8 cellular contexts compared by ENCODE assay signal in the genomic region with DNA sequence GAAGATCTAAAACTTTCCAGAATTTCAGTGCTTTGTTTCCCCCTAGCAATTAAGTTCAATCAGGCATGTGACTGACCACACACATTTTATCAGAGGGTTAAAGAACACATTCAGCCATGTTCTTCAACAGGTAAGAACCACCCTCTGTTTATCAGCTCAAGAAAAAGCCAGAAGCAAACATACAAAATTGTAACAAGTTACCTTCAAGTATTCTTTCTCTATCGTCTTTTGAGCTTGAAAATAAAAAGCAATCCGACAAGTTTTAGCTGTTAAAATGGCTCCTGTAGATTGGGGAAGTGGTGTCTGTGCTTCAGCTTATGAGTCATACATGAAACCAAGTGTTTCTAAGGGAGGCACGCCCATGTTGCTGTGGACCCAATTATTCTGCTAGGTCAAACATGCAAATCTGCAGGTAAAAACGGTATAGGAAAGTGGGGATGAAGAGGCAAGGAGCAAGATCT. TPM values are rescaled to one million over a fixed set of nuclear protein-coding genes. Genes with fewer than 3 reads are reported as not detected.
DNase-seq lines count a peak whose midpoint lies in the region; ATAC-seq, FAIRE-seq and TF ChIP-seq lines count a peak whose summit lies in the region.

A gene (minus strand): TSS at position 290 of the 461 bp plus-strand sequence. CDS start 37,262 bp downstream, outside the sequence.

- no peaks in the 10 kb centered on the region for H3K27me3 ChIP-seq in GM23248 (replicated peaks; ENCODE audit: insufficient read depth)
- no peaks in the 10 kb centered on the region for H3K27me3 ChIP-seq in body of pancreas
- H3K27me3 ChIP-seq in keratinocyte (ENCODE audit: control insufficient read depth, extremely low read depth, insufficient read depth, low read length): no peaks in the 10 kb centered on the region

- H3K36me3 Mint-ChIP-seq in T-helper 1 cell treated with Interleukin-12 subunit alpha and Interleukin-12 subunit beta and Interleukin-4 antibody, amounts not matched to agents 30 μg/mL and 1 μg/mL, for 36 hours (ENCODE audit: low read depth): peaks cover 21% of the 10 kb centered on the region

- H2AFZ ChIP-seq in GM23248 (peak within 1 kb of the TSS; percentile 67), keratinocyte (ENCODE audit: control insufficient read depth, low read length) (peak within 1 kb of the TSS; percentile 40)

- peak within 1 kb of the TSS; percentile 66 for H3K9ac ChIP-seq in GM23248
- H3K9ac ChIP-seq in keratinocyte (ENCODE audit: control insufficient read depth, extremely low read depth, insufficient read depth, low read length): peak within 1 kb of the TSS; percentile 96

- no peaks in the 10 kb centered on the region for H3K9me2 ChIP-seq in GM23248 (ENCODE audit: insufficient read depth)

- H3K79me2 ChIP-seq in GM23248 (ENCODE audit: insufficient read depth) (peaks cover 98% of the 10 kb centered on the region), keratinocyte (ENCODE audit: control insufficient read depth, insufficient read depth, low read length) (peaks cover 73% of the 10 kb centered on the region)

- no peaks in the 10 kb centered on the region for H3K9me1 ChIP-seq in keratinocyte (ENCODE audit: control insufficient read depth, extremely low read depth, insufficient read depth, low read length)

- peak; percentile 66 for FAIRE-seq in keratinocyte (lab: Jason Lieb, UNC)

- H3K4me3 Mint-ChIP-seq in T-helper 1 cell treated with Interleukin-12 subunit alpha and Interleukin-12 subunit beta and Interleukin-4 antibody, amounts not matched to agents 30 μg/mL and 1 μg/mL, for 36 hours: peak within 1 kb of the TSS; percentile 92

- peak within 1 kb of the TSS; percentile 55 for H3K4me2 ChIP-seq in GM23248 (ENCODE audit: unreplicated experiment)
- peak within 1 kb of the TSS; percentile 95 for H3K4me2 ChIP-seq in keratinocyte (ENCODE audit: control insufficient read depth, extremely low read depth, insufficient read depth, low read depth, low read length)

- H3F3A ChIP-seq in GM23248 (ENCODE audit: insufficient read depth): 0 out of 2 replicates have a peak, but pooled peaks cover 6% of the 10 kb centered on the region

- H3K27me3 Mint-ChIP-seq in T-helper 1 cell treated with Interleukin-12 subunit alpha and Interleukin-12 subunit beta and Interleukin-4 antibody, amounts not matched to agents 30 μg/mL and 1 μg/mL, for 36 hours (ENCODE audit: low read depth): no peaks in the 10 kb centered on the region

- peaks cover 40% of the 10 kb centered on the region for H3K4me1 Mint-ChIP-seq in T-helper 1 cell treated with Interleukin-12 subunit alpha and Interleukin-12 subunit beta and Interleukin-4 antibody, amounts not matched to agents 30 μg/mL and 1 μg/mL, for 36 hours (ENCODE audit: low read depth)

- H3K9me3 Mint-ChIP-seq in T-helper 1 cell treated with Interleukin-12 subunit alpha and Interleukin-12 subunit beta and Interleukin-4 antibody, amounts not matched to agents 30 μg/mL and 1 μg/mL, for 36 hours: no peaks in the 10 kb centered on the region

- TF ChIP-seq CTCF in GM12875 (IDR thresholded peaks at IDR 0.05; ENCODE audit: borderline replicate concordance, insufficient read depth, low read depth, low read length) (no peak), body of pancreas (IDR thresholded peaks at IDR 0.05) (no peak), keratinocyte (optimal IDR thresholded peaks at IDR 0.05 in 1 of 3, IDR thresholded peaks at IDR 0.05 in 1 of 3, conservative IDR thresholded peaks at IDR 0.05 in 1 of 3; ENCODE audit: extremely low read depth in 1 of 3, insufficient read depth in 2 of 3, low read length in 3 of 3) (no peak)

- 37 to 43% methylated on average over 4 of the region's 4 CpGs for WGBS in GM23248 (ENCODE audit: low coverage in 1 of 2, low lambda C conversion rate in 2 of 2, missing lambda C conversion rate in 2 of 2), 2 experiments
- 3 to 5% methylated on average over 4 of the region's 4 CpGs for WGBS in body of pancreas, 2 donors

- H3K4me3 ChIP-seq in GM12875 (ENCODE audit: low read depth, low read length) (peak within 1 kb of the TSS; percentile 51), GM23248 (peak within 1 kb of the TSS; percentile 51), body of pancreas (peak within 1 kb of the TSS in 1 of 2 donors; percentile 9), keratinocyte (ENCODE audit: control insufficient read depth in 2 of 3, extremely low read depth in 1 of 3, insufficient read depth in 2 of 3, low read depth in 1 of 3, low read length in 3 of 3) (peak within 1 kb of the TSS; percentile 51 to 86 (median 69))

- peak in 2 of 3 donors; percentile 50 for TF ChIP-seq POLR2A in body of pancreas (IDR thresholded peaks at IDR 0.05)

- in situ Hi-C loops in GM23248 (cut with MboI): no loop called here
- in situ Hi-C loops in KBM-7 (cut with MboI; ENCODE audit: low pct_unique_long_range_greater_than_20kb, low sequenced_read_pairs): no loop called here

- intact Hi-C loops in body of pancreas (cut with DNase I): no loop called here

- H3K36me3 ChIP-seq in GM23248 (ENCODE audit: low read depth) (no peaks in the 10 kb centered on the region), body of pancreas (replicated peaks in 1 of 2; ENCODE audit: insufficient read depth in 1 of 2, low read depth in 2 of 2) (no peaks in the 10 kb centered on the region), keratinocyte (ENCODE audit: control insufficient read depth in 2 of 2, extremely low read depth in 1 of 2, insufficient read depth in 2 of 2, low read length in 2 of 2) (peaks cover 0 to 4% of the 10 kb centered on the region in 2 experiments)

- peak; percentile 82 for DNase-seq in GM23248
- DNase-seq in KBM-7: peak; percentile 94
- peak; percentile 59 to 83 (median 74) for DNase-seq in body of pancreas
- DNase-seq in keratinocyte (ENCODE audit: low read depth, low spot score): peak; percentile 26
- DNase-seq in stimulated activated CD4-positive, alpha-beta T cell treated with anti-CD3 and anti-CD28 coated beads, Interleukin-4, amount 100 ng/mL, for 4 hours: peak; percentile 12 to 57
- no peak for DNase-seq in retina

- H3K4me1 ChIP-seq in GM23248 (ENCODE audit: insufficient read depth): peaks cover 9% of the 10 kb centered on the region
- H3K4me1 ChIP-seq in body of pancreas: peaks cover 78% of the 10 kb centered on the region
- peaks cover 23% of the 10 kb centered on the region for H3K4me1 ChIP-seq in keratinocyte (ENCODE audit: control insufficient read depth, extremely low read depth, insufficient read depth, low read length)

- H4K20me1 ChIP-seq in GM23248 (ENCODE audit: insufficient read depth): peaks cover 3% of the 10 kb centered on the region; the same call in 1 of the 2 replicates
- no peaks in the 10 kb centered on the region for H4K20me1 ChIP-seq in keratinocyte (ENCODE audit: control insufficient read depth, extremely low read depth, insufficient read depth, low read length)

- dilution Hi-C loops in keratinocyte (cut with MboI; ENCODE audit: extremely low pct_ligation_motif_present, low sequenced_read_pairs): no loop called here

- H3K9me3 ChIP-seq in GM23248 (ENCODE audit: low read depth) (no peaks in the 10 kb centered on the region), body of pancreas (no peaks in the 10 kb centered on the region), keratinocyte (ENCODE audit: control insufficient read depth, low read depth, low read length) (no peaks in the 10 kb centered on the region)

- peak; percentile 94 for ATAC-seq in body of pancreas

- H3K27ac ChIP-seq in GM23248 (peak within 1 kb of the TSS; percentile 64), body of pancreas (peak within 1 kb of the TSS; percentile 72 to 95 (median 88)), keratinocyte (ENCODE audit: control insufficient read depth, insufficient read depth, low read length) (peak within 1 kb of the TSS; percentile 100)

- peak within 1 kb of the TSS; percentile 98 for H3K27ac Mint-ChIP-seq in T-helper 1 cell treated with Interleukin-12 subunit alpha and Interleukin-12 subunit beta and Interleukin-4 antibody, amounts not matched to agents 30 μg/mL and 1 μg/mL, for 36 hours

RNA-seq across cellular contexts. Expression of the gene that starts here (rescaled TPM):
- total RNA-seq in GM23248 (2014; rRNA removed; shearing (Covaris generic)): 36.1 and 43.8 TPM in 2 replicates
- polyA plus RNA-seq in GM23248 (2016; fragmentation: Nextera tagmentation; extraction: Ambion mirVana): 39.9 and 42.7 TPM in 2 replicates
- 10 to 100 TPM; 40.5 to 61.7 TPM for total RNA-seq in body of pancreas
- polyA plus RNA-seq in keratinocyte: 37.9 to 57.6 TPM (median 48.0 TPM) in 3 replicates
- 26.9 TPM for polyA plus RNA-seq in keratinocyte (2011; ENCODE audit: low read depth)
- polyA plus RNA-seq in keratinocyte (2011; cell fraction: cytosol; rRNA removed): 22.0 and 37.8 TPM in 2 replicates
- polyA plus RNA-seq in keratinocyte (2011; cell fraction: nucleus; rRNA removed): 59.1 and 72.8 TPM in 2 replicates
- polyA plus RNA-seq in keratinocyte (2012; ENCODE audit: low replicate concordance): 36.8 and 51.4 TPM in 2 replicates
- polyA minus RNA-seq in keratinocyte: 39.4 to 65.3 TPM (median 41.8 TPM) in 3 replicates
- polyA minus RNA-seq in keratinocyte (2011; cell fraction: cytosol; rRNA and poly(A)+ RNA removed): 29.7 TPM
- polyA minus RNA-seq in keratinocyte (2011; cell fraction: nucleus; rRNA and poly(A)+ RNA removed): 63.2 and 99.9 TPM in 2 replicates
